Comparison of ENCODE assay signal across 23 cellular contexts in genomic region chr5:151144922-151145321, GRCh38. TPM values are rescaled to one million over a fixed set of nuclear protein-coding genes. Genes with fewer than 3 reads are reported as not detected.
DNase-seq lines count a peak whose midpoint lies in the region; ATAC-seq and TF ChIP-seq lines count a peak whose summit lies in the region.
"Had no signal": no experiment of that assay in that cellular context is flagged by ENCODE, and none has a peak within 500 bp of the region (broad histone marks: within the 10 kb centered on the region; RNA-seq: fewer than 3 reads in every experiment).

No MANE protein-coding gene starts in this region.

- WGBS in upper lobe of left lung, 2 donors = 79 to 95% methylated on average over 3 to 7 of the region's 7 CpGs

- H3K4me3 ChIP-seq in Karpas-422 (ENCODE audit: low read length) = no peak overlapping the region; the same call in 1 of the 2 replicates
- H3K4me3 ChIP-seq in upper lobe of left lung = no peak overlapping the region
- H3K4me3 ChIP-seq: BLaER1, left lung, sigmoid colon had no signal

- H3K4me3 Mint-ChIP-seq in activated naive CD4-positive, alpha-beta T cell treated with anti-CD3 and anti-CD28 coated beads for 36 hours = no peak overlapping the region
- H3K4me3 Mint-ChIP-seq in immature natural killer cell = no peak overlapping the region
- H3K4me3 Mint-ChIP-seq in stimulated activated memory B cell treated with anti-CD40 and anti-IgM and Interleukin-4, amounts not matched to agents 10 μg/mL and 1 μg/mL and 100 μg/mL, for 72 hours = no peak overlapping the region
- H3K4me3 Mint-ChIP-seq: HFFc6, neural crest cell had no signal

- intact Hi-C loops in activated naive CD4-positive, alpha-beta T cell treated with anti-CD3 and anti-CD28 coated beads for 36 hours (cut with micrococcal nuclease) = no loop called here

- H3K4me1 ChIP-seq in Karpas-422 (ENCODE audit: low read length) (peaks cover 92% of the 10 kb centered on the region), upper lobe of left lung (peaks cover 18 to 28% (median 21%) of the 10 kb centered on the region in 4 donors), foreskin keratinocyte (no peaks in the 10 kb centered on the region)

- H3K36me3 Mint-ChIP-seq in activated naive CD4-positive, alpha-beta T cell treated with anti-CD3 and anti-CD28 coated beads for 36 hours (ENCODE audit: low read depth) = peaks cover 38% of the 10 kb centered on the region
- H3K36me3 Mint-ChIP-seq in immature natural killer cell = peaks cover 6 to 47% (median 19%) of the 10 kb centered on the region in 3 donors
- peaks cover 62% of the 10 kb centered on the region for H3K36me3 Mint-ChIP-seq in stimulated activated memory B cell treated with anti-CD40 and anti-IgM and Interleukin-4, amounts not matched to agents 10 μg/mL and 1 μg/mL and 100 μg/mL, for 72 hours

- H3K9me3 ChIP-seq in Karpas-422 (ENCODE audit: low read length) (no peaks in the 10 kb centered on the region), upper lobe of left lung (no peaks in the 10 kb centered on the region)
- H3K9me3 ChIP-seq: BLaER1, left lung, sigmoid colon had no signal

- TF ChIP-seq CTCF in upper lobe of left lung (IDR thresholded peaks at IDR 0.05) (no peak), foreskin keratinocyte (conservative IDR thresholded peaks at IDR 0.05) (no peak)

- peak overlapping the region; percentile 48 for H3K4me2 ChIP-seq in Karpas-422 (ENCODE audit: low read depth, low read length, poor library complexity, severe bottlenecking)
- H3K4me2 ChIP-seq: BLaER1 had no signal

- H3K79me2 ChIP-seq in Karpas-422 (ENCODE audit: low read length) = peaks cover 93% of the 10 kb centered on the region

- peak overlapping the region; percentile 43 for H3K9ac ChIP-seq in Karpas-422 (ENCODE audit: low read length)
- H3K9ac ChIP-seq: BLaER1 had no signal

- no peaks in the 10 kb centered on the region for H3K27me3 Mint-ChIP-seq in activated naive CD4-positive, alpha-beta T cell treated with anti-CD3 and anti-CD28 coated beads for 36 hours (ENCODE audit: low read depth)
- H3K27me3 Mint-ChIP-seq in immature natural killer cell (ENCODE audit: low read depth in 3 of 3) = peaks cover 0 to 8% (median 2%) of the 10 kb centered on the region in 3 donors
- H3K27me3 Mint-ChIP-seq in stimulated activated memory B cell treated with anti-CD40 and anti-IgM and Interleukin-4, amounts not matched to agents 10 μg/mL and 1 μg/mL and 100 μg/mL, for 72 hours = no peaks in the 10 kb centered on the region

- peak overlapping the region; percentile 68 for H3K27ac Mint-ChIP-seq in activated naive CD4-positive, alpha-beta T cell treated with anti-CD3 and anti-CD28 coated beads for 36 hours
- peak overlapping the region; percentile 61 to 97 (median 82) for H3K27ac Mint-ChIP-seq in immature natural killer cell
- H3K27ac Mint-ChIP-seq in stimulated activated memory B cell treated with anti-CD40 and anti-IgM and Interleukin-4, amounts not matched to agents 10 μg/mL and 1 μg/mL and 100 μg/mL, for 72 hours = peak overlapping the region; percentile 99
- H3K27ac Mint-ChIP-seq: HFFc6 had no signal

- H4K20me1 ChIP-seq in Karpas-422 (ENCODE audit: insufficient read depth, low read depth, low read length) = no peaks in the 10 kb centered on the region; the same call in 1 of the 2 replicates

- no peak for TF ChIP-seq POLR2A in upper lobe of left lung (IDR thresholded peaks at IDR 0.05)

- H3K27me3 ChIP-seq in Karpas-422 (ENCODE audit: low read length) = no peaks in the 10 kb centered on the region
- no peaks in the 10 kb centered on the region for H3K27me3 ChIP-seq in upper lobe of left lung
- no peaks in the 10 kb centered on the region for H3K27me3 ChIP-seq in foreskin keratinocyte
- H3K27me3 ChIP-seq: BLaER1, left lung, sigmoid colon had no signal

- no peak overlapping the region for H2AFZ ChIP-seq in Karpas-422 (ENCODE audit: low read length)

- no peaks in the 10 kb centered on the region for H3K9me3 Mint-ChIP-seq in activated naive CD4-positive, alpha-beta T cell treated with anti-CD3 and anti-CD28 coated beads for 36 hours
- H3K9me3 Mint-ChIP-seq in immature natural killer cell = no peaks in the 10 kb centered on the region
- H3K9me3 Mint-ChIP-seq in stimulated activated memory B cell treated with anti-CD40 and anti-IgM and Interleukin-4, amounts not matched to agents 10 μg/mL and 1 μg/mL and 100 μg/mL, for 72 hours = no peaks in the 10 kb centered on the region
- H3K9me3 Mint-ChIP-seq: HFFc6, neural crest cell had no signal

- peaks cover 95% of the 10 kb centered on the region for H3K4me1 Mint-ChIP-seq in activated naive CD4-positive, alpha-beta T cell treated with anti-CD3 and anti-CD28 coated beads for 36 hours (ENCODE audit: low read depth)
- H3K4me1 Mint-ChIP-seq in immature natural killer cell = peaks cover 97 to 100% of the 10 kb centered on the region in 2 donors
- H3K4me1 Mint-ChIP-seq in stimulated activated memory B cell treated with anti-CD40 and anti-IgM and Interleukin-4, amounts not matched to agents 10 μg/mL and 1 μg/mL and 100 μg/mL, for 72 hours = peaks cover 95% of the 10 kb centered on the region

- CTCF ChIA-PET in activated naive CD4-positive, alpha-beta T cell treated with anti-CD3 and anti-CD28 coated beads for 36 hours (lab: Charles Lee) = interaction anchor here (1.1 to 14.6 kb wide), 4 partner anchors 10 to 93 kb away, joined by 5 to 192 read pairs (median 5); no protein-coding TSS in a partner anchor

- H3K27ac ChIP-seq in Karpas-422 (ENCODE audit: low read length) (peak overlapping the region; percentile 89), upper lobe of left lung (no peak overlapping the region), foreskin keratinocyte (no peak overlapping the region)
- H3K27ac ChIP-seq: BLaER1, left lung, sigmoid colon had no signal

- no peak for ATAC-seq in stimulated activated memory B cell treated with anti-CD40 and anti-IgM and Interleukin-4, amounts not matched to agents 10 μg/mL and 1 μg/mL and 100 μg/mL, for 72 hours
- ATAC-seq in upper lobe of left lung (ENCODE audit: low FRiP score in 2 of 2) (no peak), foreskin keratinocyte (no peak)
- ATAC-seq: left lung had no signal

- no peak for DNase-seq in activated naive CD4-positive, alpha-beta T cell treated with anti-CD3 and anti-CD28 coated beads for 36 hours
- DNase-seq in activated naive CD4-positive, alpha-beta T cell (lab: John Stamatoyannopoulos, UW) = no peak
- no peak for DNase-seq in Karpas-422
- DNase-seq in immature natural killer cell = no peak
- DNase-seq in amygdala (lab: John Stamatoyannopoulos, UW) = no peak
- DNase-seq in upper lobe of left lung = no peak
- DNase-seq in foreskin keratinocyte = no peak
- DNase-seq: activated CD4-positive, alpha-beta T cell treated with anti-CD3 and anti-CD28 coated beads for 4 hours; activated CD8-positive, alpha-beta memory T cell treated with anti-CD3 and anti-CD28 coated beads, Interleukin-2, amount 50 U/mL, for 4 hours; activated gamma-delta T cell treated with Interleukin-2 at 50 U/mL for 16 hours; central memory CD4-positive, alpha-beta T cell; HFFc6; IMR-90; left lung; NCI-H1417; NCI-H2081 treated with DMSO at 0.1 percent for 48 hours; SHP77 treated with DMSO at 0.1 percent for 48 hours; sigmoid colon; stimulated activated CD8-positive, alpha-beta memory T cell treated with anti-CD3 and anti-CD28 coated beads, Interleukin-4, amount 100 ng/mL, for 48 hours; substantia nigra had no signal

- H3K36me3 ChIP-seq in Karpas-422 (ENCODE audit: insufficient read depth, low read length) = peaks cover 30% of the 10 kb centered on the region; the same call in 1 of the 2 replicates
- peaks cover 0 to 42% (median 7%) of the 10 kb centered on the region in 4 donors for H3K36me3 ChIP-seq in upper lobe of left lung

- TF ChIP-seq EP300 in upper lobe of left lung (IDR thresholded peaks at IDR 0.05) = no peak

- H3K9me2 ChIP-seq in Karpas-422 (replicated peaks; ENCODE audit: insufficient read depth, low read length) = no peaks in the 10 kb centered on the region

RNA-seq across cellular contexts. Expression of gene ANXA6, which starts 12.7 kb away (rescaled TPM):
- 100 to 1,000 TPM; 272 to 284 TPM for total RNA-seq in activated naive CD4-positive, alpha-beta T cell treated with anti-CD3 and anti-CD28 coated beads for 36 hours
- 277 and 387 TPM in 2 replicates for total RNA-seq in Karpas-422 (2014; rRNA removed; shearing (Covaris generic); ENCODE audit: low replicate concordance)
- polyA plus RNA-seq in immature natural killer cell (100 to 1,000 TPM; 313 to 679 (median 395) TPM), foreskin keratinocyte (42.5 and 60.6 TPM in 2 replicates)
- total RNA-seq in upper lobe of left lung (100 to 1,000 TPM in 1 of 6 donors, 10 to 100 TPM in 5; 68.5 to 176 (median 84.5) TPM), foreskin keratinocyte (50.6 and 73.9 TPM in 2 replicates)
